2 cellular contexts compared by ENCODE assay signal in the genomic region with DNA sequence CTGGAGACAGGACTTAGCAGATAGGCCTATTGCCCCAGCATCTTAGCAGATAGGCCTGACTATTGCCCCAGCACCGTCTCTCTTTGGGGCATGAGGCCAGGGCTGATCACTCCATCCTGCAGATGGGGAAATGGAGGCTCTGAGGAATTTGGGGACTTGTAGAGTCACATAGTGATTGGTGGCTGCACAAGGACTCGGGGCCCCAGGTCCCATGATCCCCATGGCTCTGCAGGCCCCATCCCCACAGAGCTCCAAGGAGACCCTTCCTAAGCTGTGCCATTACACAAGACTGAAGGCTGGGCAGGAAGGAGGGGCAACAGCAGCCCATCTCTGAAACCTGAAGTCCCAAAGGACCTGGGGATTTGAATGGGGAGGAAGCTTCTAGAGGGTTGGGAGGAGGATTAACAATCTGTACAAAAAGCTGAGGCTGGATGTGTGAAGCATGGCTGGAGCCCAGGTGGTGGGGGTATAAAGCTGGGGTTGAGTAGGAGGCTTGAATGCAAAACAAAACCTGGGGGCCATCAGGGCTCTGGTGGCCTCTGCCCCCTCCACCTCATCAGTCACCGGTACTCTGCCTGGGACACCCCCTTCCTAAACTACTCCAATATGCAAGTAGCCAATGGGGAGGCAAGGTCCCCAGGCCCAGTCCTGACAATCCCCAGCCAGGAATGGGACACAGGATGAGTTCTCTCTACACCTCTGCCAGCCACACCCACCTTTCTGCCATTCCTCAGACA.
TF ChIP-seq lines count a peak whose summit lies in the region.

No MANE protein-coding gene starts in this region.

TF ChIP-seq in SK-N-SH, 30 proteins besides CTCF, POLR2A, EP300 and RAD21 (continued from another document):
- TF ChIP-seq, protein P1, sequence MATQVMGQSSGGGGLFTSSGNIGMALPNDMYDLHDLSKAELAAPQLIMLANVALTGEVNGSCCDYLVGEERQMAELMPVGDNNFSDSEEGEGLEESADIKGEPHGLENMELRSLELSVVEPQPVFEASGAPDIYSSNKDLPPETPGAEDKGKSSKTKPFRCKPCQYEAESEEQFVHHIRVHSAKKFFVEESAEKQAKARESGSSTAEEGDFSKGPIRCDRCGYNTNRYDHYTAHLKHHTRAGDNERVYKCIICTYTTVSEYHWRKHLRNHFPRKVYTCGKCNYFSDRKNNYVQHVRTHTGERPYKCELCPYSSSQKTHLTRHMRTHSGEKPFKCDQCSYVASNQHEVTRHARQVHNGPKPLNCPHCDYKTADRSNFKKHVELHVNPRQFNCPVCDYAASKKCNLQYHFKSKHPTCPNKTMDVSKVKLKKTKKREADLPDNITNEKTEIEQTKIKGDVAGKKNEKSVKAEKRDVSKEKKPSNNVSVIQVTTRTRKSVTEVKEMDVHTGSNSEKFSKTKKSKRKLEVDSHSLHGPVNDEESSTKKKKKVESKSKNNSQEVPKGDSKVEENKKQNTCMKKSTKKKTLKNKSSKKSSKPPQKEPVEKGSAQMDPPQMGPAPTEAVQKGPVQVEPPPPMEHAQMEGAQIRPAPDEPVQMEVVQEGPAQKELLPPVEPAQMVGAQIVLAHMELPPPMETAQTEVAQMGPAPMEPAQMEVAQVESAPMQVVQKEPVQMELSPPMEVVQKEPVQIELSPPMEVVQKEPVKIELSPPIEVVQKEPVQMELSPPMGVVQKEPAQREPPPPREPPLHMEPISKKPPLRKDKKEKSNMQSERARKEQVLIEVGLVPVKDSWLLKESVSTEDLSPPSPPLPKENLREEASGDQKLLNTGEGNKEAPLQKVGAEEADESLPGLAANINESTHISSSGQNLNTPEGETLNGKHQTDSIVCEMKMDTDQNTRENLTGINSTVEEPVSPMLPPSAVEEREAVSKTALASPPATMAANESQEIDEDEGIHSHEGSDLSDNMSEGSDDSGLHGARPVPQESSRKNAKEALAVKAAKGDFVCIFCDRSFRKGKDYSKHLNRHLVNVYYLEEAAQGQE (IDR thresholded peaks at IDR 0.05; ENCODE audit: low read depth, low read length): no peak
- TF ChIP-seq, protein P2, sequence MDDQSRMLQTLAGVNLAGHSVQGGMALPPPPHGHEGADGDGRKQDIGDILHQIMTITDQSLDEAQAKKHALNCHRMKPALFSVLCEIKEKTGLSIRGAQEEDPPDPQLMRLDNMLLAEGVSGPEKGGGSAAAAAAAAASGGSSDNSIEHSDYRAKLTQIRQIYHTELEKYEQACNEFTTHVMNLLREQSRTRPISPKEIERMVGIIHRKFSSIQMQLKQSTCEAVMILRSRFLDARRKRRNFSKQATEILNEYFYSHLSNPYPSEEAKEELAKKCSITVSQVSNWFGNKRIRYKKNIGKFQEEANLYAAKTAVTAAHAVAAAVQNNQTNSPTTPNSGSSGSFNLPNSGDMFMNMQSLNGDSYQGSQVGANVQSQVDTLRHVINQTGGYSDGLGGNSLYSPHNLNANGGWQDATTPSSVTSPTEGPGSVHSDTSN (IDR thresholded peaks at IDR 0.05): no peak
- TF ChIP-seq, protein P3, sequence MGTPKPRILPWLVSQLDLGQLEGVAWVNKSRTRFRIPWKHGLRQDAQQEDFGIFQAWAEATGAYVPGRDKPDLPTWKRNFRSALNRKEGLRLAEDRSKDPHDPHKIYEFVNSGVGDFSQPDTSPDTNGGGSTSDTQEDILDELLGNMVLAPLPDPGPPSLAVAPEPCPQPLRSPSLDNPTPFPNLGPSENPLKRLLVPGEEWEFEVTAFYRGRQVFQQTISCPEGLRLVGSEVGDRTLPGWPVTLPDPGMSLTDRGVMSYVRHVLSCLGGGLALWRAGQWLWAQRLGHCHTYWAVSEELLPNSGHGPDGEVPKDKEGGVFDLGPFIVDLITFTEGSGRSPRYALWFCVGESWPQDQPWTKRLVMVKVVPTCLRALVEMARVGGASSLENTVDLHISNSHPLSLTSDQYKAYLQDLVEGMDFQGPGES (IDR thresholded peaks at IDR 0.05; ENCODE audit: low read depth, low read length): no peak
- TF ChIP-seq SMC3 (IDR thresholded peaks at IDR 0.05; ENCODE audit: low read depth, low read length): no peak
- TF ChIP-seq, protein P4, sequence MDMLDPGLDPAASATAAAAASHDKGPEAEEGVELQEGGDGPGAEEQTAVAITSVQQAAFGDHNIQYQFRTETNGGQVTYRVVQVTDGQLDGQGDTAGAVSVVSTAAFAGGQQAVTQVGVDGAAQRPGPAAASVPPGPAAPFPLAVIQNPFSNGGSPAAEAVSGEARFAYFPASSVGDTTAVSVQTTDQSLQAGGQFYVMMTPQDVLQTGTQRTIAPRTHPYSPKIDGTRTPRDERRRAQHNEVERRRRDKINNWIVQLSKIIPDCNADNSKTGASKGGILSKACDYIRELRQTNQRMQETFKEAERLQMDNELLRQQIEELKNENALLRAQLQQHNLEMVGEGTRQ (IDR thresholded peaks at IDR 0.05; ENCODE audit: borderline replicate concordance, low read depth, low read length): no peak
- TF ChIP-seq FOSL2 (IDR thresholded peaks at IDR 0.05; ENCODE audit: borderline replicate concordance, low read depth): no peak

TF ChIP-seq in SK-N-SH treated with all-trans-retinoic acid at 6 μM for 48 hours, 23 proteins besides CTCF, POLR2A, EP300 and RAD21 (continued from another document):
- TF ChIP-seq, protein P5, sequence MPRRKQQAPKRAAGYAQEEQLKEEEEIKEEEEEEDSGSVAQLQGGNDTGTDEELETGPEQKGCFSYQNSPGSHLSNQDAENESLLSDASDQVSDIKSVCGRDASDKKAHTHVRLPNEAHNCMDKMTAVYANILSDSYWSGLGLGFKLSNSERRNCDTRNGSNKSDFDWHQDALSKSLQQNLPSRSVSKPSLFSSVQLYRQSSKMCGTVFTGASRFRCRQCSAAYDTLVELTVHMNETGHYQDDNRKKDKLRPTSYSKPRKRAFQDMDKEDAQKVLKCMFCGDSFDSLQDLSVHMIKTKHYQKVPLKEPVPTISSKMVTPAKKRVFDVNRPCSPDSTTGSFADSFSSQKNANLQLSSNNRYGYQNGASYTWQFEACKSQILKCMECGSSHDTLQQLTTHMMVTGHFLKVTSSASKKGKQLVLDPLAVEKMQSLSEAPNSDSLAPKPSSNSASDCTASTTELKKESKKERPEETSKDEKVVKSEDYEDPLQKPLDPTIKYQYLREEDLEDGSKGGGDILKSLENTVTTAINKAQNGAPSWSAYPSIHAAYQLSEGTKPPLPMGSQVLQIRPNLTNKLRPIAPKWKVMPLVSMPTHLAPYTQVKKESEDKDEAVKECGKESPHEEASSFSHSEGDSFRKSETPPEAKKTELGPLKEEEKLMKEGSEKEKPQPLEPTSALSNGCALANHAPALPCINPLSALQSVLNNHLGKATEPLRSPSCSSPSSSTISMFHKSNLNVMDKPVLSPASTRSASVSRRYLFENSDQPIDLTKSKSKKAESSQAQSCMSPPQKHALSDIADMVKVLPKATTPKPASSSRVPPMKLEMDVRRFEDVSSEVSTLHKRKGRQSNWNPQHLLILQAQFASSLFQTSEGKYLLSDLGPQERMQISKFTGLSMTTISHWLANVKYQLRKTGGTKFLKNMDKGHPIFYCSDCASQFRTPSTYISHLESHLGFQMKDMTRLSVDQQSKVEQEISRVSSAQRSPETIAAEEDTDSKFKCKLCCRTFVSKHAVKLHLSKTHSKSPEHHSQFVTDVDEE (CRISPR knock-in tag; IDR thresholded peaks at IDR 0.05): no peak
- no peak for TF ChIP-seq RARB (CRISPR knock-in tag; IDR thresholded peaks at IDR 0.05)
- no peak for TF ChIP-seq PPARA (CRISPR knock-in tag; IDR thresholded peaks at IDR 0.05; ENCODE audit: borderline replicate concordance)
- TF ChIP-seq, protein P6, sequence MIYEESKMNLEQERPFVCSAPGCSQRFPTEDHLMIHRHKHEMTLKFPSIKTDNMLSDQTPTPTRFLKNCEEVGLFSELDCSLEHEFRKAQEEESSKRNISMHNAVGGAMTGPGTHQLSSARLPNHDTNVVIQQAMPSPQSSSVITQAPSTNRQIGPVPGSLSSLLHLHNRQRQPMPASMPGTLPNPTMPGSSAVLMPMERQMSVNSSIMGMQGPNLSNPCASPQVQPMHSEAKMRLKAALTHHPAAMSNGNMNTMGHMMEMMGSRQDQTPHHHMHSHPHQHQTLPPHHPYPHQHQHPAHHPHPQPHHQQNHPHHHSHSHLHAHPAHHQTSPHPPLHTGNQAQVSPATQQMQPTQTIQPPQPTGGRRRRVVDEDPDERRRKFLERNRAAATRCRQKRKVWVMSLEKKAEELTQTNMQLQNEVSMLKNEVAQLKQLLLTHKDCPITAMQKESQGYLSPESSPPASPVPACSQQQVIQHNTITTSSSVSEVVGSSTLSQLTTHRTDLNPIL (CRISPR knock-in tag; IDR thresholded peaks at IDR 0.05; ENCODE audit: low read depth): no peak
- TF ChIP-seq ZC3H10 (CRISPR knock-in tag; IDR thresholded peaks at IDR 0.05): no peak
- TF ChIP-seq, protein P7, sequence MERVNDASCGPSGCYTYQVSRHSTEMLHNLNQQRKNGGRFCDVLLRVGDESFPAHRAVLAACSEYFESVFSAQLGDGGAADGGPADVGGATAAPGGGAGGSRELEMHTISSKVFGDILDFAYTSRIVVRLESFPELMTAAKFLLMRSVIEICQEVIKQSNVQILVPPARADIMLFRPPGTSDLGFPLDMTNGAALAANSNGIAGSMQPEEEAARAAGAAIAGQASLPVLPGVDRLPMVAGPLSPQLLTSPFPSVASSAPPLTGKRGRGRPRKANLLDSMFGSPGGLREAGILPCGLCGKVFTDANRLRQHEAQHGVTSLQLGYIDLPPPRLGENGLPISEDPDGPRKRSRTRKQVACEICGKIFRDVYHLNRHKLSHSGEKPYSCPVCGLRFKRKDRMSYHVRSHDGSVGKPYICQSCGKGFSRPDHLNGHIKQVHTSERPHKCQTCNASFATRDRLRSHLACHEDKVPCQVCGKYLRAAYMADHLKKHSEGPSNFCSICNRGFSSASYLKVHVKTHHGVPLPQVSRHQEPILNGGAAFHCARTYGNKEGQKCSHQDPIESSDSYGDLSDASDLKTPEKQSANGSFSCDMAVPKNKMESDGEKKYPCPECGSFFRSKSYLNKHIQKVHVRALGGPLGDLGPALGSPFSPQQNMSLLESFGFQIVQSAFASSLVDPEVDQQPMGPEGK (CRISPR knock-in tag; IDR thresholded peaks at IDR 0.05; ENCODE audit: borderline replicate concordance): no peak
- TF ChIP-seq ZFP3 (CRISPR knock-in tag; IDR thresholded peaks at IDR 0.05): no peak
- TF ChIP-seq SNAI2 (CRISPR knock-in tag; IDR thresholded peaks at IDR 0.05): no peak
- TF ChIP-seq, protein P8, sequence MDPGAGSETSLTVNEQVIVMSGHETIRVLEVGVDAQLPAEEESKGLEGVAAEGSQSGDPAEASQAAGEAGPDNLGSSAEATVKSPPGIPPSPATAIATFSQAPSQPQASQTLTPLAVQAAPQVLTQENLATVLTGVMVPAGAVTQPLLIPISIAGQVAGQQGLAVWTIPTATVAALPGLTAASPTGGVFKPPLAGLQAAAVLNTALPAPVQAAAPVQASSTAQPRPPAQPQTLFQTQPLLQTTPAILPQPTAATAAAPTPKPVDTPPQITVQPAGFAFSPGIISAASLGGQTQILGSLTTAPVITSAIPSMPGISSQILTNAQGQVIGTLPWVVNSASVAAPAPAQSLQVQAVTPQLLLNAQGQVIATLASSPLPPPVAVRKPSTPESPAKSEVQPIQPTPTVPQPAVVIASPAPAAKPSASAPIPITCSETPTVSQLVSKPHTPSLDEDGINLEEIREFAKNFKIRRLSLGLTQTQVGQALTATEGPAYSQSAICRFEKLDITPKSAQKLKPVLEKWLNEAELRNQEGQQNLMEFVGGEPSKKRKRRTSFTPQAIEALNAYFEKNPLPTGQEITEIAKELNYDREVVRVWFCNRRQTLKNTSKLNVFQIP (CRISPR knock-in tag; IDR thresholded peaks at IDR 0.05; ENCODE audit: borderline replicate concordance, low read depth): no peak
TF ChIP-seq in SK-N-SH treated with all-trans-retinoic acid at 6 μM for 48 hours: peak in this region for 0.
